In the genomic region with DNA sequence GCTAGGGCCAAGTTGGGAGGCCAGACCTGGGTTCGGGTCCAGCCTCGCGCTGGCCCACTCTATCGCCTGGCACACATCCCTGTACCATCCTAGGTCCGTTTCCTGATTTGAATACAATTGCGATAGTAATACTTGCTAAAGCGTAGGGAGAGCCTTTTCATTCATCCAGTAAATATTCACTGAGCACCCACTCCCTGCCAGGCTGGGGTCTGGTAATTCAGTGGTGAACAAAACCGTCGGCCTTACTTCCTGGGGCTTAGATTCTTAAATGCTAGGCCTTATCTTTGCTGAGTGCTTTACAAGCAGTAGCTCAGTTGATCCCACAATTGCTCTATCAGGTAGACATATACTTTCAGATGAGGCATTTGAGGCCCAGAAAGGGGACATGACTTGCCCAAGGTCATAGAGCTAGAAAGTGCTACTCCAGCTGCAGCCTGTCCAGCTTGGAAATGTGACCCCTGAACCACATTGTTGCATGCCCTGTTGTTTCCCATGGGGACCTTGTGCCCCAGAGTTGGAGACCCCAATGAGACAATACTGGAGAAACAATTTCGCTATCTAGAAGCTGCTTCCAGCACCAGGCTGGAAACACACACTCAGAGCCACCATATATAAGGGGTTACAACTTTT, we compare ENCODE assay signal across 8 cellular contexts. TPM values are rescaled to one million over a fixed set of nuclear protein-coding genes. Genes with fewer than 3 reads are reported as not detected.
DNase-seq lines count a peak whose midpoint lies in the region; ATAC-seq and TF ChIP-seq lines count a peak whose summit lies in the region.

No MANE protein-coding gene starts in this region.

- intact Hi-C loops in PC-9 (cut with micrococcal nuclease; ENCODE audit: unreplicated experiment) (loop anchor here (1.0 to 2.0 kb wide), 2 partner anchors 245 to 267 kb away; a partner anchor contains a TSS), ovary (cut with DNase I) (loop anchor here (5.0 to 10.0 kb wide), 3 partner anchors 95 to 427 kb away; no protein-coding TSS in a partner anchor)

- TSS peak; percentile 26 for BruUV-seq in PC-9 (replicated peaks; lab: Mats Ljungman, UMichigan)

- peak overlapping the region; percentile 77 for H3K4me3 ChIP-seq in DOHH2 (ENCODE audit: low read length)
- H3K4me3 ChIP-seq in PC-9, result peak overlapping the region; percentile 89
- peak overlapping the region; percentile 69 for H3K4me3 ChIP-seq in ovary

- no peak for TF ChIP-seq POLR2A in erythroblast (IDR thresholded peaks at IDR 0.05; ENCODE audit: low read length)
- TF ChIP-seq POLR2A in ovary (IDR thresholded peaks at IDR 0.05), result no peak

- no peaks in the 10 kb centered on the region for H3K9me2 ChIP-seq in DOHH2 (replicated peaks; ENCODE audit: control insufficient read depth, low read length)
- H3K9me2 ChIP-seq in PC-9 (ENCODE audit: insufficient read depth), result no peaks in the 10 kb centered on the region

- POLR2A ChIA-PET in PC-9 (lab: Charles Lee; ENCODE audit: unreplicated experiment), result interaction anchor here (0.6 kb wide), 1 partner anchor 192 kb away, joined by 4 read pairs; no protein-coding TSS in a partner anchor

- H3K4me1 ChIP-seq in DOHH2 (ENCODE audit: control insufficient read depth, low read length), result peaks cover 25% of the 10 kb centered on the region
- H3K4me1 ChIP-seq in PC-9 (replicated peaks; ENCODE audit: insufficient read depth), result peaks cover 27% of the 10 kb centered on the region
- peaks cover 4% of the 10 kb centered on the region for H3K4me1 ChIP-seq in ovary (ENCODE audit: insufficient read depth)

- CTCF ChIA-PET in PC-9 (lab: Charles Lee), result interaction anchor here (0.6 kb wide), 1 partner anchor 127 kb away, joined by 4 read pairs; a partner anchor contains a TSS

- H3K27ac ChIP-seq in DOHH2 (ENCODE audit: low read depth, low read length) (no peak overlapping the region), PC-9 (no peak overlapping the region), ovary (peak overlapping the region in 1 of 2 donors; percentile 77)

- H3K4me2 ChIP-seq in DOHH2 (ENCODE audit: low read length) (peak overlapping the region; percentile 99), PC-9 (peak overlapping the region; percentile 100)

- H3K79me2 ChIP-seq in DOHH2 (ENCODE audit: control insufficient read depth, low read length) (peaks cover 22% of the 10 kb centered on the region), PC-9 (ENCODE audit: low read depth) (peaks cover 16% of the 10 kb centered on the region; the same call in 1 of the 2 replicates)

- TF ChIP-seq CTCF in DOHH2 (IDR thresholded peaks at IDR 0.05; ENCODE audit: low read depth, low read length, poor library complexity, severe bottlenecking), result no peak
- no peak for TF ChIP-seq CTCF in PC-9 (conservative IDR thresholded peaks at IDR 0.05)
- TF ChIP-seq CTCF in ovary (IDR thresholded peaks at IDR 0.05), result no peak

- H3K9me3 ChIP-seq in DOHH2 (ENCODE audit: control insufficient read depth, insufficient read depth, low read length) (no peaks in the 10 kb centered on the region; the same call in 1 of the 2 replicates), PC-9 (ENCODE audit: insufficient read depth, low read depth) (no peaks in the 10 kb centered on the region), ovary (no peaks in the 10 kb centered on the region)

- DNase-seq in PC-9, result no peak
- peak; percentile 36 to 39 for DNase-seq in erythroblast (lab: John Stamatoyannopoulos, UW)
- DNase-seq in ovary, result no peak
- no peak for DNase-seq in retina
- no peak for DNase-seq in HuH-7 (ENCODE audit: low spot score)
- DNase-seq in SKM-1 treated with dmso at 0.1 percent for 144 hours (lab: John Stamatoyannopoulos, UW; ENCODE audit: unreplicated experiment), result no peak

- no peak overlapping the region; the same call in 1 of the 2 replicates for H2AFZ ChIP-seq in PC-9

- ATAC-seq in GM18511 (IDR thresholded peaks at IDR 0.05; ENCODE audit: unreplicated experiment), result no peak

- peaks cover 7% of the 10 kb centered on the region; the same call in 1 of the 2 replicates for H3F3A ChIP-seq in DOHH2 (ENCODE audit: control insufficient read depth, insufficient read depth)
- H3F3A ChIP-seq in PC-9 (ENCODE audit: insufficient read depth, low read depth), result peaks cover 33% of the 10 kb centered on the region

- TF ChIP-seq EP300 in ovary (IDR thresholded peaks at IDR 0.05), result no peak

- WGBS in ovary, 3 donors, result 28 to 34% (median 30%) methylated on average over 10 of the region's 10 CpGs

- H4K20me1 ChIP-seq in DOHH2 (ENCODE audit: control insufficient read depth, insufficient read depth, low read depth, low read length) (peaks cover 6% of the 10 kb centered on the region; the same call in 1 of the 2 replicates), PC-9 (ENCODE audit: insufficient read depth) (no peaks in the 10 kb centered on the region)

- H3K27me3 ChIP-seq in DOHH2 (ENCODE audit: control insufficient read depth, low read length), result no peaks in the 10 kb centered on the region
- no peaks in the 10 kb centered on the region for H3K27me3 ChIP-seq in PC-9 (ENCODE audit: insufficient read depth, low read depth)
- H3K27me3 ChIP-seq in ovary, result no peaks in the 10 kb centered on the region

- H3K36me3 ChIP-seq in DOHH2 (ENCODE audit: control insufficient read depth, low read length) (peaks cover 45% of the 10 kb centered on the region), PC-9 (ENCODE audit: low read depth) (peaks cover 11% of the 10 kb centered on the region), ovary (no peaks in the 10 kb centered on the region)

RNA-seq across cellular contexts. Expression of a gene that starts 0.7 kb away (rescaled TPM):
- total RNA-seq in PC-9 (2021), result 65.8 and 66.0 TPM in 2 replicates
- 10 to 100 TPM in 6 of 7 donors, 1 to 10 TPM in 1; 8.5 to 30.7 (median 22.5) TPM for total RNA-seq in ovary
- 10 to 100 TPM; 13.6 to 26.9 TPM for polyA plus RNA-seq in ovary

RNA-seq across cellular contexts. Expression of a gene that starts 1.4 kb away (rescaled TPM):
- total RNA-seq in PC-9 (2021) (9.9 and 11.0 TPM in 2 replicates), ovary (10 to 100 TPM in 5 of 7 donors, 1 to 10 TPM in 2; 5.6 to 17.8 (median 15.8) TPM)
- polyA plus RNA-seq in ovary, result 10 to 100 TPM in 1 of 2 donors, 1 to 10 TPM in 1; 6.4 to 11.6 TPM

RNA-seq across cellular contexts. Expression of a gene that starts 23.7 kb away (rescaled TPM):
- total RNA-seq in PC-9 (2021) (20.1 and 23.9 TPM in 2 replicates), ovary (1 to 10 TPM in 5 of 7 donors, under 1 TPM in 2; 0.86 to 6.7 (median 2.6) TPM)
- polyA plus RNA-seq in ovary, result 1 to 10 TPM; 1.2 to 2.6 TPM

RNA-seq across cellular contexts. Expression of a gene that starts 31.0 kb away (rescaled TPM):
- total RNA-seq in PC-9 (2021) (1.1 and 2.6 TPM in 2 replicates), ovary (under 1 TPM in 1 of 7 donors, not detected in 6; 0.11 TPM)
- not detected for polyA plus RNA-seq in ovary

Comparison
In these comparisons a context has a peak if more than half of its experiments do, and no peak if none do; other contexts are left out.
1. DNase-seq: peak in erythroblast (2 of 2); none in PC-9 (0 of 2), ovary (0 of 5), retina (single experiment), HuH-7 (single experiment) and SKM-1 treated with dmso at 0.1 percent for 144 hours (single experiment).
2. Peak in every context shown above with its lines, with median percentiles within 50 percentile points of each other: H3K4me3 ChIP-seq.